In genomic region chr15:88057836-88058235, GRCh38 we compare ENCODE assay signal across 28 cellular contexts.
"Had no signal": no experiment of that assay in that cellular context is flagged by ENCODE, and none has a peak within 500 bp of the region (broad histone marks: within the 10 kb centered on the region; RNA-seq: fewer than 3 reads in every experiment).

No MANE protein-coding gene starts in this region.

- H3K4me3 ChIP-seq: esophagus squamous epithelium, right lobe of liver, skin epidermis, thoracic aorta had no signal

- H3K4me1 ChIP-seq: esophagus squamous epithelium, right lobe of liver had no signal

- H3K36me3 ChIP-seq: esophagus squamous epithelium, neutrophil, right lobe of liver, thoracic aorta had no signal

- H3K9me3 ChIP-seq: esophagus squamous epithelium, neutrophil, right lobe of liver, thoracic aorta had no signal

- FAIRE-seq: colon, endometrium, frontal cortex, kidney had no signal

- DNase-seq: activated CD4-positive, alpha-beta memory T cell treated with anti-CD3 and anti-CD28 coated beads, Interleukin-2, amount 10 ng/mL, durations not matched to agents 7 days and 5 days; activated CD4-positive, alpha-beta T cell treated with anti-CD3 and anti-CD28 coated beads, Interleukin-2, amount 10 ng/mL, durations not matched to agents 7 days and 5 days; activated CD4-positive, CD25-positive, alpha-beta regulatory T cell treated with anti-CD3 and anti-CD28 coated beads, Interleukin-2, amount 50 U/mL, for 72 hours; activated gamma-delta T cell treated with Interleukin-2 at 50 U/mL for 16 hours; activated naive CD8-positive, alpha-beta T cell treated with anti-CD3 and anti-CD28 coated beads, Interleukin-2, amount 50 U/mL, for 24 hours; activated T-cell treated with anti-CD3 and anti-CD28 coated beads, Interleukin-2, amount 50 U/mL, for 4 hours; effector CD8-positive, alpha-beta T cell; esophagus squamous epithelium; immature natural killer cell; kidney; left colon; mammary epithelial cell; naive B cell; nephron progenitor cell; right lobe of liver; stimulated activated CD4-positive, alpha-beta T cell treated with anti-CD3 and anti-CD28 coated beads, Interleukin-12 subunit alpha, Interleukin-12 subunit beta, amount 100 ng/mL, for 4 hours; stimulated activated CD4-positive, alpha-beta T cell treated with anti-CD3 and anti-CD28 coated beads, Interleukin-4, amount 100 ng/mL, for 1 hour; stimulated activated naive CD8-positive, alpha-beta T cell treated with anti-CD3 and anti-CD28 coated beads, Interleukin-15, Interleukin-2, amounts not matched to agents 100 U/mL and 50 U/mL, for 24 hours; T-helper 17 cell; T1000; trophoblast cell had no signal

- H3K27me3 ChIP-seq: esophagus squamous epithelium, neutrophil, right lobe of liver had no signal

- H3K27ac ChIP-seq: epithelial cell of prostate, esophagus squamous epithelium, neutrophil, right lobe of liver, skin epidermis, thoracic aorta had no signal
